Comparison of ENCODE assay signal across 8 cellular contexts in the genomic region with DNA sequence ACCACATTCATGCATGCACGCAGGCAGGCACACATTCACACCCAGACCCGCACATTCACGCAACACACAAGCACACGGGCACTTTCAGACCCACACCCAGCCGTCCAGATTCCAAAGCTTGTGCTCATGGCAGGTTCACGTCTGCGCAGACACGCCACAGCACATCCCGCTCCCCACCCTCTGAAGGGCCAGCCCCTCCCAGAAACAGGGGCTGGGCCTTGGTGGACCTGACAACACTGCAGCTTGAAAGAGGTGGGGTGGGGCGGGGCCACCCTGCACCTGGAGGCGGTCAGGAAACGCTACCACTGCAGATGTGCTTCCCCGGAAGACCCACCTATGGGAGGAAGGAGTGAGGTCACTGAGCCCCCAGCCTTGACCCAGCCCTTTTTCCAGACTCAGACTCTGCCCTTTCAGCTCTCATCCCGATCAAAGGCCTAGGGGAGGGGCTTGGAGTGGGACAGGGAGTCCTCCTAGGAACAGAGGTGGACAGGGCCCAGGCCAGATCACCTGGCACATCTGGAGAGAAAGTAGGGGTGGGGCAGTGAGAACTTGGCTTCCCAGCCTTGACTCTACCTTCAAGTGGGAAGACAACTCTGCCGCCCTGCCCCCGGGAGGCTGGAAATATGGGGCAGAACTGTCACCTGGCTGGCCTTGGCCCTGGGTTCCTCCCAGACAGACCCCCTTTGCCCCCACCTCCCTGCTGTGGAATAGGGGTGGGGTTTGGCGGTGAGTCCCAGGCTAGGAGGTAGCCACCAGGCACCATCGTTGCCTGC. TPM values are rescaled to one million over a fixed set of nuclear protein-coding genes. Genes with fewer than 3 reads are reported as not detected.
DNase-seq lines count a peak whose midpoint lies in the region; ATAC-seq and TF ChIP-seq lines count a peak whose summit lies in the region.

No MANE protein-coding gene starts in this region.

- no peaks in the 10 kb centered on the region for H3K36me3 ChIP-seq in vagina

- no peak for TF ChIP-seq POLR2A in vagina (IDR thresholded peaks at IDR 0.05)

- H3K27ac ChIP-seq in vagina = peak overlapping the region; percentile 88

- TF ChIP-seq CTCF in vagina (IDR thresholded peaks at IDR 0.05) = no peak

- no peaks in the 10 kb centered on the region for H3K27me3 Mint-ChIP-seq in activated T-cell treated with anti-CD3 and anti-CD28 coated beads, Interleukin-2, amount 50 U/mL, for 4 hours (ENCODE audit: low read depth)

- no peaks in the 10 kb centered on the region for H3K36me3 Mint-ChIP-seq in activated T-cell treated with anti-CD3 and anti-CD28 coated beads, Interleukin-2, amount 50 U/mL, for 4 hours (ENCODE audit: insufficient read depth)

- H3K9me3 ChIP-seq in vagina = no peaks in the 10 kb centered on the region

- ATAC-seq in activated T-cell treated with anti-CD3 and anti-CD28 coated beads, Interleukin-2, amount 50 U/mL, for 4 hours = peak; percentile 16 to 26
- peak; percentile 89 for ATAC-seq in left colon
- ATAC-seq in GM18870 (IDR thresholded peaks at IDR 0.05; ENCODE audit: unreplicated experiment) = no peak
- ATAC-seq in GM21367 (IDR thresholded peaks at IDR 0.05; ENCODE audit: unreplicated experiment) = no peak

- H3K4me1 ChIP-seq in vagina = peaks cover 19% of the 10 kb centered on the region

- H3K27me3 ChIP-seq in vagina = no peaks in the 10 kb centered on the region

- intact Hi-C loops in left colon (cut with DNase I, micrococcal nuclease) = loop anchor here (2.0 to 10.0 kb wide), 2 partner anchors 62 to 66 kb away; partner anchors contain the start of gene HAP1 (in 1 of the 2)
- intact Hi-C loops in vagina (cut with DNase I) = loop anchor here (5.0 kb wide), 1 partner anchor 63 kb away; no protein-coding TSS in a partner anchor

- H3K4me1 Mint-ChIP-seq in activated T-cell treated with anti-CD3 and anti-CD28 coated beads, Interleukin-2, amount 50 U/mL, for 4 hours (ENCODE audit: low read depth) = peaks cover 4% of the 10 kb centered on the region

- no peak for DNase-seq in activated T-cell treated with anti-CD3 and anti-CD28 coated beads, Interleukin-2, amount 50 U/mL, for 4 hours
- no peak for DNase-seq in activated T-cell treated with anti-CD3 and anti-CD28 coated beads, Interleukin-2, amount 50 U/mL, for 1 hour
- DNase-seq in astrocyte of the hippocampus (ENCODE audit: low read depth, low spot score) (peak; percentile 46), left colon (peak; percentile 88 to 94), vagina (ENCODE audit: extremely low spot score in 2 of 2) (no peak)
- DNase-seq in stimulated activated naive CD4-positive, alpha-beta T cell treated with Interleukin-2 at 50 U/mL for 16 hours (lab: John Stamatoyannopoulos, UW) = no peak

- H3K4me3 ChIP-seq in vagina = peak overlapping the region; percentile 12 to 33

- no peak overlapping the region for H3K4me3 Mint-ChIP-seq in activated T-cell treated with anti-CD3 and anti-CD28 coated beads, Interleukin-2, amount 50 U/mL, for 4 hours

- H3K9me3 Mint-ChIP-seq in activated T-cell treated with anti-CD3 and anti-CD28 coated beads, Interleukin-2, amount 50 U/mL, for 4 hours = no peaks in the 10 kb centered on the region

RNA-seq across cellular contexts. Expression of gene P3H4, which starts 11.0 kb away (rescaled TPM):
- total RNA-seq in activated T-cell treated with anti-CD3 and anti-CD28 coated beads, Interleukin-2, amount 50 U/mL, for 4 hours = 1 to 10 TPM; 2.0 to 3.6 (median 2.5) TPM
- total RNA-seq in left colon (10 to 100 TPM; 10.7 to 15.3 TPM), vagina (11.5 TPM)

RNA-seq across cellular contexts. Expression of gene FKBP10, which starts 12.0 kb away (rescaled TPM):
- 1 to 10 TPM in 1 of 3 donors, under 1 TPM in 2; 0.68 to 1.2 (median 0.76) TPM for total RNA-seq in activated T-cell treated with anti-CD3 and anti-CD28 coated beads, Interleukin-2, amount 50 U/mL, for 4 hours
- total RNA-seq in left colon (10 to 100 TPM in 1 of 2 donors, 1 to 10 TPM in 1; 4.2 to 10.8 TPM), vagina (53.5 TPM)

RNA-seq across cellular contexts. Expression of gene JUP, which starts 14.3 kb away (rescaled TPM):
- total RNA-seq in activated T-cell treated with anti-CD3 and anti-CD28 coated beads, Interleukin-2, amount 50 U/mL, for 4 hours = under 1 TPM; 0.86 to 0.98 (median 0.92) TPM
- 100 to 1,000 TPM; 343 to 345 TPM for total RNA-seq in left colon
- 589 TPM for total RNA-seq in vagina

RNA-seq across cellular contexts. Expression of gene NT5C3B, which starts 35.2 kb away (rescaled TPM):
- total RNA-seq in activated T-cell treated with anti-CD3 and anti-CD28 coated beads, Interleukin-2, amount 50 U/mL, for 4 hours = 10 to 100 TPM; 29.7 to 53.6 (median 41.9) TPM
- total RNA-seq in left colon (10 to 100 TPM; 16.0 to 18.8 TPM), vagina (71.5 TPM)

RNA-seq across cellular contexts. Expression of gene KLHL10, which starts 36.8 kb away (rescaled TPM):
- total RNA-seq in activated T-cell treated with anti-CD3 and anti-CD28 coated beads, Interleukin-2, amount 50 U/mL, for 4 hours = not detected
- total RNA-seq in left colon (not detected), vagina (not detected)

Comparison
In these comparisons a context has a peak if more than half of its experiments do, and no peak if none do; other contexts are left out.
1. ATAC-seq: peak in activated T-cell treated with anti-CD3 and anti-CD28 coated beads, Interleukin-2, amount 50 U/mL, for 4 hours (2 of 2) and left colon (single experiment); none in GM18870 (single experiment) and GM21367 (single experiment).
2. DNase-seq: peak in astrocyte of the hippocampus (single experiment) and left colon (2 of 2); none in activated T-cell treated with anti-CD3 and anti-CD28 coated beads, Interleukin-2, amount 50 U/mL, for 4 hours (single experiment), activated T-cell treated with anti-CD3 and anti-CD28 coated beads, Interleukin-2, amount 50 U/mL, for 1 hour (single experiment), vagina (0 of 2) and stimulated activated naive CD4-positive, alpha-beta T cell treated with Interleukin-2 at 50 U/mL for 16 hours (single experiment).
3. RNA of gene JUP, which starts 14.3 kb away (total RNA-seq): 589 TPM in vagina (single experiment) and 343 to 345 TPM in left colon; 0.86 to 0.98 TPM in activated T-cell treated with anti-CD3 and anti-CD28 coated beads, Interleukin-2, amount 50 U/mL, for 4 hours; every median in the first group is over 100 times any median in the second.